9 cellular contexts compared by ENCODE assay signal in genomic region chr4:105088110-105088879, GRCh38. TPM values are rescaled to one million over a fixed set of nuclear protein-coding genes. Genes with fewer than 3 reads are reported as not detected.
A peak's percentile ranks its signal among the peaks of the same experiment; 100 is the strongest.
DNase-seq lines count a peak whose midpoint lies in the region; ATAC-seq and TF ChIP-seq lines count a peak whose summit lies in the region.
"Had no signal": no experiment of that assay in that cellular context is flagged by ENCODE, and none has a peak within 500 bp of the region (broad histone marks: within the 10 kb centered on the region; RNA-seq: fewer than 3 reads in every experiment).

No MANE protein-coding gene starts in this region.

- H4K5ac ChIP-seq in H9 (ENCODE audit: insufficient read length, low read depth, low read length) = no peak overlapping the region

- no peaks in the 10 kb centered on the region for H3K23me2 ChIP-seq in H9 (ENCODE audit: insufficient read length, low read depth, low read length, poor library complexity, severe bottlenecking)

- H4K8ac ChIP-seq in H9 (replicated peaks; ENCODE audit: insufficient read length, low read depth, low read length) = no peak overlapping the region

- no peak overlapping the region for H2BK15ac ChIP-seq in H9 (ENCODE audit: low read depth, low read length)

- WGBS in H9 (ENCODE audit: extremely low coverage, insufficient read length, low lambda C conversion rate) = no CpG with 5 or more reads among the region's 10 CpGs

- H3K18ac ChIP-seq in H9 (ENCODE audit: insufficient read length, low read depth, low read length) = no peak overlapping the region

- H3K9me3 Mint-ChIP-seq in H9 = peaks cover 5 to 6% of the 10 kb centered on the region in 2 experiments
- peaks cover 18% of the 10 kb centered on the region for H3K9me3 Mint-ChIP-seq in activated T-cell treated with anti-CD3 and anti-CD28 coated beads, Interleukin-2, amount 50 U/mL, for 4 hours

- no peak overlapping the region for H3K4ac ChIP-seq in H9 (ENCODE audit: low read depth, low read length)

- peak; percentile 48 for DNase-seq in H9
- peak; percentile 73 to 88 for DNase-seq in SJCRH30
- peak; percentile 3 for DNase-seq in foreskin melanocyte
- DNase-seq in renal cortical epithelial cell (ENCODE audit: low read depth) = peak; percentile 97
- no peak for DNase-seq in NCI-H510A (lab: John Stamatoyannopoulos, UW)
- no peak for DNase-seq in activated T-cell treated with anti-CD3 and anti-CD28 coated beads, Interleukin-2, amount 50 U/mL, for 4 hours
- no peak for DNase-seq in C1 segment of cervical spinal cord (lab: John Stamatoyannopoulos, UW)

- no peak overlapping the region for H2BK120ac ChIP-seq in H9 (ENCODE audit: low read depth, low read length, poor library complexity, severe bottlenecking)

- H3T11ph ChIP-seq in H9 (ENCODE audit: low read length) = no peak overlapping the region

- H3K14ac ChIP-seq in H9 (ENCODE audit: insufficient read depth, low read length) = no peak overlapping the region

- H3K27ac ChIP-seq in H9 (ENCODE audit: insufficient read length, low read depth, low read length) = no peak overlapping the region
- H3K27ac ChIP-seq in SJCRH30 = peak overlapping the region; percentile 84
- H3K27ac ChIP-seq: gastroesophageal sphincter had no signal

- H3K4me1 ChIP-seq in H9 (ENCODE audit: insufficient read depth, low read length) (no peaks in the 10 kb centered on the region), SJCRH30 (peaks cover 10% of the 10 kb centered on the region)

- no peak overlapping the region for H2BK20ac ChIP-seq in H9 (ENCODE audit: low read depth, low read length, poor library complexity, severe bottlenecking)

- no peak overlapping the region for H3K56ac ChIP-seq in H9 (ENCODE audit: insufficient read length, low read depth, low read length)

- no peak overlapping the region for H3K4me2 ChIP-seq in H9 (ENCODE audit: insufficient read depth, insufficient read length, low read length)

- no peaks in the 10 kb centered on the region; the same call in 1 of the 2 replicates for H3K27me3 Mint-ChIP-seq in H9 (ENCODE audit: low read depth)
- H3K27me3 Mint-ChIP-seq in activated T-cell treated with anti-CD3 and anti-CD28 coated beads, Interleukin-2, amount 50 U/mL, for 4 hours (ENCODE audit: low read depth) = peaks cover 11% of the 10 kb centered on the region

- no peaks in the 10 kb centered on the region for H3K36me3 ChIP-seq in SJCRH30
- H3K36me3 ChIP-seq: gastroesophageal sphincter had no signal

- H2AK5ac ChIP-seq in H9 (ENCODE audit: insufficient read length, low read length) = no peak overlapping the region

- H3K27ac Mint-ChIP-seq in H9 = no peak overlapping the region

- no peak overlapping the region for H2BK5ac ChIP-seq in H9 (ENCODE audit: insufficient read length, low read length)

- H3K4me3 ChIP-seq in SJCRH30 = peak overlapping the region; percentile 53
- H3K4me3 ChIP-seq: gastroesophageal sphincter had no signal

- H3K36me3 Mint-ChIP-seq in H9 (ENCODE audit: insufficient read depth in 1 of 3, low read depth in 3 of 3) = peaks cover 0 to 2% (median 0%) of the 10 kb centered on the region in 3 experiments; a peak in 3 of 7 replicates
- peaks cover 2% of the 10 kb centered on the region for H3K36me3 Mint-ChIP-seq in activated T-cell treated with anti-CD3 and anti-CD28 coated beads, Interleukin-2, amount 50 U/mL, for 4 hours (ENCODE audit: insufficient read depth)

- H2BK12ac ChIP-seq in H9 (ENCODE audit: insufficient read length, low read depth, low read length) = no peak overlapping the region

- peaks cover 6 to 14% of the 10 kb centered on the region in 2 experiments; a peak in 2 of 4 replicates for H3K4me1 Mint-ChIP-seq in H9
- H3K4me1 Mint-ChIP-seq in activated T-cell treated with anti-CD3 and anti-CD28 coated beads, Interleukin-2, amount 50 U/mL, for 4 hours (ENCODE audit: low read depth) = no peaks in the 10 kb centered on the region

- H3K27me3 ChIP-seq in H9 (ENCODE audit: insufficient read depth, low read length) (no peaks in the 10 kb centered on the region), SJCRH30 (no peaks in the 10 kb centered on the region)
- H3K27me3 ChIP-seq: gastroesophageal sphincter had no signal

- no peak for ATAC-seq in GM21737 (IDR thresholded peaks at IDR 0.05; ENCODE audit: unreplicated experiment)
- no peak for ATAC-seq in activated T-cell treated with anti-CD3 and anti-CD28 coated beads, Interleukin-2, amount 50 U/mL, for 4 hours
- ATAC-seq: gastroesophageal sphincter had no signal

- no peak overlapping the region for H3K9ac ChIP-seq in H9 (ENCODE audit: extremely low read depth, insufficient read length, low read length)

- no peaks in the 10 kb centered on the region for H3K79me2 ChIP-seq in H9 (ENCODE audit: insufficient read depth, low read length)

- no peak overlapping the region for H3K4me3 Mint-ChIP-seq in H9
- H3K4me3 Mint-ChIP-seq in activated T-cell treated with anti-CD3 and anti-CD28 coated beads, Interleukin-2, amount 50 U/mL, for 4 hours = no peak overlapping the region

- peak overlapping the region; percentile 63 for H2AFZ ChIP-seq in H9 (ENCODE audit: low read length)

- TF ChIP-seq CTCF in H9 (conservative IDR thresholded peaks at IDR 0.05) = no peak

- H4K91ac ChIP-seq in H9 (ENCODE audit: insufficient read length, low read depth, low read length) = no peak overlapping the region

- H3K23ac ChIP-seq in H9 (ENCODE audit: insufficient read length, low read depth, low read length) = no peak overlapping the region

- no peaks in the 10 kb centered on the region for H3K79me1 ChIP-seq in H9 (ENCODE audit: insufficient read depth, low read depth, low read length, poor library complexity, severe bottlenecking)

- no peaks in the 10 kb centered on the region for H3K9me3 ChIP-seq in H9 (ENCODE audit: control insufficient read depth, low read depth, low read length)
- no peaks in the 10 kb centered on the region; the same call in 1 of the 2 replicates for H3K9me3 ChIP-seq in SJCRH30 (replicated peaks)
- H3K9me3 ChIP-seq: gastroesophageal sphincter had no signal

- H4K20me1 ChIP-seq in H9 (ENCODE audit: control insufficient read depth, insufficient read depth, insufficient read length) = no peaks in the 10 kb centered on the region

RNA-seq across cellular contexts. Expression of gene TET2, which starts 58.4 kb away (rescaled TPM):
- 3.1 and 3.5 TPM in 2 replicates for total RNA-seq in H9 (2021)
- 22.5 and 25.2 TPM in 2 replicates for total RNA-seq in SJCRH30 (2014; rRNA removed; shearing (Covaris generic))
- 5.4 and 18.8 TPM in 2 replicates for total RNA-seq in renal cortical epithelial cell
- 10 to 100 TPM; 30.0 to 38.3 (median 35.7) TPM for total RNA-seq in activated T-cell treated with anti-CD3 and anti-CD28 coated beads, Interleukin-2, amount 50 U/mL, for 4 hours

Comparison
In these comparisons a context has a peak if more than half of its experiments do, and no peak if none do; other contexts are left out.
1. DNase-seq: peak in H9 (single experiment), SJCRH30 (2 of 2), foreskin melanocyte (single experiment) and renal cortical epithelial cell (single experiment); none in NCI-H510A (single experiment), activated T-cell treated with anti-CD3 and anti-CD28 coated beads, Interleukin-2, amount 50 U/mL, for 4 hours (single experiment) and C1 segment of cervical spinal cord (0 of 14).